19 cellular contexts compared by ENCODE assay signal in genomic region chr17:29041091-29041490, GRCh38. TPM values are rescaled to one million over a fixed set of nuclear protein-coding genes. Genes with fewer than 3 reads are reported as not detected.
A peak's percentile ranks its signal among the peaks of the same experiment; 100 is the strongest.
DNase-seq lines count a peak whose midpoint lies in the region; ATAC-seq and TF ChIP-seq lines count a peak whose summit lies in the region.
"Had no signal": no experiment of that assay in that cellular context is flagged by ENCODE, and none has a peak within 500 bp of the region (broad histone marks: within the 10 kb centered on the region; RNA-seq: fewer than 3 reads in every experiment).

No MANE protein-coding gene starts in this region.

- peaks cover 57% of the 10 kb centered on the region for H3K4me1 Mint-ChIP-seq in WTC11
- peaks cover 12% of the 10 kb centered on the region for H3K4me1 Mint-ChIP-seq in activated CD8-positive, alpha-beta T cell treated with anti-CD3 and anti-CD28 coated beads, Interleukin-2, amount 10 ng/mL, durations not matched to agents 7 days and 5 days (ENCODE audit: low read depth)
- H3K4me1 Mint-ChIP-seq: CD4-positive, alpha-beta memory T cell had no signal

- H3K4ac ChIP-seq in mesendoderm (ENCODE audit: low read depth, low read length): peak overlapping the region; percentile 85
- no peak overlapping the region for H3K4ac ChIP-seq in trophoblast cell (ENCODE audit: low read depth, low read length)

- H4K8ac ChIP-seq in mesendoderm (ENCODE audit: low read depth, low read length) (no peak overlapping the region), trophoblast cell (ENCODE audit: low read depth, low read length) (no peak overlapping the region)

- no peak overlapping the region for H2AFZ ChIP-seq in trophoblast cell (ENCODE audit: insufficient read depth, low read length, poor library complexity)

- H4K12ac ChIP-seq in trophoblast cell (ENCODE audit: low read depth, low read length): no peak overlapping the region

- H3K36me3 ChIP-seq in A673 (ENCODE audit: insufficient read depth, low read length, poor library complexity, severe bottlenecking): no peaks in the 10 kb centered on the region
- no peaks in the 10 kb centered on the region for H3K36me3 ChIP-seq in mesendoderm (ENCODE audit: control insufficient read depth, insufficient read depth, low read length)
- no peaks in the 10 kb centered on the region for H3K36me3 ChIP-seq in trophoblast cell (ENCODE audit: control insufficient read depth in 1 of 2, insufficient read depth in 2 of 2, low read length in 2 of 2)
- H3K36me3 ChIP-seq: BLaER1 had no signal

- H3K9me3 ChIP-seq in A673 (ENCODE audit: low read depth, low read length, poor library complexity, severe bottlenecking): no peaks in the 10 kb centered on the region
- H3K9me3 ChIP-seq in trophoblast cell (ENCODE audit: insufficient read depth, low read depth, low read length): no peaks in the 10 kb centered on the region
- H3K9me3 ChIP-seq: BLaER1 had no signal

- H3K27ac ChIP-seq in A673 (ENCODE audit: low read depth, low read length, poor library complexity, severe bottlenecking) (peak overlapping the region; percentile 52), mesendoderm (ENCODE audit: low read depth, low read length) (peak overlapping the region; percentile 75), trophoblast cell (ENCODE audit: low read depth, low read length) (no peak overlapping the region)
- H3K27ac ChIP-seq: 22Rv1, A549, BLaER1 had no signal

- peaks cover 66% of the 10 kb centered on the region for H3K4me1 ChIP-seq in A673 (ENCODE audit: insufficient read depth, low read length, poor library complexity, severe bottlenecking)
- peaks cover 30% of the 10 kb centered on the region for H3K4me1 ChIP-seq in mesendoderm (ENCODE audit: control insufficient read depth, low read depth, low read length)
- H3K4me1 ChIP-seq in trophoblast cell (ENCODE audit: control insufficient read depth in 1 of 2, insufficient read depth in 2 of 2, low read length in 2 of 2): peaks cover 2 to 7% of the 10 kb centered on the region in 2 experiments
- H3K4me1 ChIP-seq: A549 had no signal

- POLR2A ChIA-PET in A673 (lab: Charles Lee; ENCODE audit: low non-redundant PET) (no interaction called here), WTC11 (lab: Charles Lee) (interaction anchor here (0.8 kb wide), 1 partner anchor 87 kb away, joined by 4 read pairs; no protein-coding TSS in a partner anchor)
- POLR2A ChIA-PET in activated CD8-positive, alpha-beta T cell treated with anti-CD3 and anti-CD28 coated beads, Interleukin-2, amount 10 ng/mL, durations not matched to agents 7 days and 5 days (lab: Charles Lee): no interaction called here

- H3K36me3 Mint-ChIP-seq in WTC11: peaks cover 13% of the 10 kb centered on the region
- no peaks in the 10 kb centered on the region for H3K36me3 Mint-ChIP-seq in activated CD8-positive, alpha-beta T cell treated with anti-CD3 and anti-CD28 coated beads, Interleukin-2, amount 10 ng/mL, durations not matched to agents 7 days and 5 days (ENCODE audit: low read depth)
- H3K36me3 Mint-ChIP-seq: CD4-positive, alpha-beta memory T cell had no signal

- intact Hi-C loops in A673 (cut with micrococcal nuclease; ENCODE audit: unreplicated experiment): loop anchor here (5.0 kb wide), 2 partner anchors 59 to 71 kb away; no protein-coding TSS in a partner anchor

- no peaks in the 10 kb centered on the region for H3K9me3 Mint-ChIP-seq in WTC11
- no peaks in the 10 kb centered on the region for H3K9me3 Mint-ChIP-seq in activated CD8-positive, alpha-beta T cell treated with anti-CD3 and anti-CD28 coated beads, Interleukin-2, amount 10 ng/mL, durations not matched to agents 7 days and 5 days (ENCODE audit: insufficient read depth)
- H3K9me3 Mint-ChIP-seq: IgD-negative memory B cell had no signal

- H2BK12ac ChIP-seq in trophoblast cell (ENCODE audit: low read length): no peak overlapping the region

- DNase-seq in A673 (ENCODE audit: low spot score) (no peak), WTC11 (ENCODE audit: low spot score) (no peak), mesendoderm (no peak), trophoblast cell (peak; percentile 95 to 96), dermis blood vessel endothelial cell (no peak)
- no peak for DNase-seq in stimulated activated CD8-positive, alpha-beta memory T cell treated with anti-CD3 and anti-CD28 coated beads, Interleukin-4, amount 100 ng/mL, for 48 hours
- no peak for DNase-seq in activated CD8-positive, alpha-beta T cell treated with anti-CD3 and anti-CD28 coated beads, Interleukin-2, amount 10 ng/mL, durations not matched to agents 7 days and 5 days
- DNase-seq: CD4-positive, alpha-beta memory T cell; DMS79 treated with DMSO at 0.1 percent for 48 hours; GF-D8 had no signal

- no peak overlapping the region for H3K4me2 ChIP-seq in mesendoderm (ENCODE audit: low read length)
- H3K4me2 ChIP-seq in trophoblast cell (ENCODE audit: low read length): no peak overlapping the region
- H3K4me2 ChIP-seq: A549, BLaER1 had no signal

- H4K91ac ChIP-seq in trophoblast cell (ENCODE audit: low read depth, low read length): no peak overlapping the region

- no peak overlapping the region for H2BK15ac ChIP-seq in mesendoderm (replicated peaks; ENCODE audit: low read depth)

- H3K27me3 ChIP-seq in A673 (replicated peaks; ENCODE audit: insufficient read depth, low read depth, low read length, poor library complexity) (no peaks in the 10 kb centered on the region), mesendoderm (ENCODE audit: insufficient read depth, low read length, poor library complexity) (no peaks in the 10 kb centered on the region), trophoblast cell (ENCODE audit: insufficient read depth, low read length) (no peaks in the 10 kb centered on the region)
- H3K27me3 ChIP-seq: BLaER1 had no signal

- H3K9ac ChIP-seq in mesendoderm (ENCODE audit: low read length): peak overlapping the region; percentile 32
- H3K9ac ChIP-seq in trophoblast cell (ENCODE audit: low read length): no peak overlapping the region
- H3K9ac ChIP-seq: BLaER1 had no signal

- H2AK5ac ChIP-seq in mesendoderm (ENCODE audit: low read length): peak overlapping the region; percentile 99
- H2AK5ac ChIP-seq in trophoblast cell (ENCODE audit: low read length): no peak overlapping the region

- CTCF ChIA-PET in A673 (lab: Charles Lee) (interaction anchor here (0.6 kb wide), 1 partner anchor 9 kb away, joined by 3 read pairs; no protein-coding TSS in a partner anchor), WTC11 (lab: Charles Lee) (interaction anchor here (1.2 to 2.7 kb wide), 3 partner anchors 9 to 76 kb away, joined by 5 to 13 read pairs (median 6); no protein-coding TSS in a partner anchor)
- CTCF ChIA-PET in activated CD8-positive, alpha-beta T cell treated with anti-CD3 and anti-CD28 coated beads, Interleukin-2, amount 10 ng/mL, durations not matched to agents 7 days and 5 days (lab: Charles Lee): no interaction called here

- no peak for TF ChIP-seq CTCF in A673 (conservative IDR thresholded peaks at IDR 0.05; ENCODE audit: low read depth, low read length)
- TF ChIP-seq CTCF in WTC11 (IDR thresholded peaks at IDR 0.05): no peak

- WGBS in mesendoderm (ENCODE audit: extremely low coverage, insufficient coverage, low lambda C conversion rate): no CpG with 5 or more reads among the region's 2 CpGs
- no CpG with 5 or more reads among the region's 2 CpGs for WGBS in trophoblast cell (ENCODE audit: extremely low coverage, insufficient coverage, insufficient read length)

- H2BK5ac ChIP-seq in mesendoderm (ENCODE audit: low read length): peak overlapping the region; percentile 89
- H2BK5ac ChIP-seq in trophoblast cell (ENCODE audit: low read depth, low read length, poor library complexity): no peak overlapping the region

- ATAC-seq in WTC11 (no peak), HG03457 (IDR thresholded peaks at IDR 0.05; ENCODE audit: unreplicated experiment) (no peak)
- ATAC-seq in activated CD8-positive, alpha-beta T cell treated with anti-CD3 and anti-CD28 coated beads, Interleukin-2, amount 10 ng/mL, durations not matched to agents 7 days and 5 days: no peak
- ATAC-seq: A549, HepG2 had no signal

- no peak overlapping the region for H3K4me3 Mint-ChIP-seq in WTC11
- no peak overlapping the region for H3K4me3 Mint-ChIP-seq in activated CD8-positive, alpha-beta T cell treated with anti-CD3 and anti-CD28 coated beads, Interleukin-2, amount 10 ng/mL, durations not matched to agents 7 days and 5 days
- H3K4me3 Mint-ChIP-seq: CD14-positive monocyte; CD4-positive, alpha-beta memory T cell; IgD-negative memory B cell had no signal

- peak overlapping the region; percentile 42 for H3K27ac Mint-ChIP-seq in WTC11
- no peak overlapping the region for H3K27ac Mint-ChIP-seq in activated CD8-positive, alpha-beta T cell treated with anti-CD3 and anti-CD28 coated beads, Interleukin-2, amount 10 ng/mL, durations not matched to agents 7 days and 5 days
- H3K27ac Mint-ChIP-seq: CD4-positive, alpha-beta memory T cell had no signal

- H3K79me1 ChIP-seq in mesendoderm (ENCODE audit: low read length): no peaks in the 10 kb centered on the region
- no peaks in the 10 kb centered on the region for H3K79me1 ChIP-seq in trophoblast cell (ENCODE audit: low read length)

- H3K4me3 ChIP-seq in A673 (ENCODE audit: low read depth, low read length, poor library complexity, severe bottlenecking) (no peak overlapping the region), mesendoderm (ENCODE audit: low read length) (no peak overlapping the region), trophoblast cell (ENCODE audit: low read depth, low read length) (no peak overlapping the region)
- H3K4me3 ChIP-seq: A549, BLaER1 had no signal

- H3K56ac ChIP-seq in mesendoderm (ENCODE audit: low read length): peak overlapping the region; percentile 81

- no peak overlapping the region for H3K23ac ChIP-seq in mesendoderm (ENCODE audit: low read length)
- H3K23ac ChIP-seq in trophoblast cell (ENCODE audit: low read length): no peak overlapping the region

- H3K79me2 ChIP-seq in mesendoderm (ENCODE audit: control insufficient read depth, insufficient read depth, low read length) (no peaks in the 10 kb centered on the region), trophoblast cell (ENCODE audit: control insufficient read depth, insufficient read depth, low read length, poor library complexity) (no peaks in the 10 kb centered on the region)

- no peak overlapping the region for H4K5ac ChIP-seq in mesendoderm (ENCODE audit: low read length)

- no peak overlapping the region for H3K14ac ChIP-seq in trophoblast cell (ENCODE audit: low read length)

- H3K18ac ChIP-seq in mesendoderm (ENCODE audit: low read length): peak overlapping the region; percentile 35
- no peak overlapping the region for H3K18ac ChIP-seq in trophoblast cell (ENCODE audit: low read length)

- H2BK120ac ChIP-seq in mesendoderm (ENCODE audit: low read depth, low read length): no peak overlapping the region
- no peak overlapping the region for H2BK120ac ChIP-seq in trophoblast cell (ENCODE audit: insufficient read depth, low read length, poor library complexity)

- H3K27me3 Mint-ChIP-seq in WTC11 (ENCODE audit: low read depth): no peaks in the 10 kb centered on the region
- peaks cover 3% of the 10 kb centered on the region for H3K27me3 Mint-ChIP-seq in activated CD8-positive, alpha-beta T cell treated with anti-CD3 and anti-CD28 coated beads, Interleukin-2, amount 10 ng/mL, durations not matched to agents 7 days and 5 days (ENCODE audit: low read depth)

- BruUV-seq in A673 (replicated peaks; lab: Mats Ljungman, UMichigan): no TSS peak

RNA-seq across cellular contexts. Expression of gene PIPOX, which starts 1.9 kb away (rescaled TPM):
- 7.8 and 8.8 TPM in 2 replicates for total RNA-seq in A673 (2021)
- total RNA-seq in WTC11 (2021): 32.4 to 34.2 TPM (median 34.1 TPM) in 3 replicates
- polyA plus RNA-seq in mesendoderm (2013, experiment 1 of 2): 10.3 TPM
- polyA plus RNA-seq in mesendoderm (2013, experiment 2 of 2): 10.9 TPM
- 0.37 and 0.40 TPM in 2 replicates for polyA plus RNA-seq in trophoblast cell (2013)
- 1 to 10 TPM in 1 of 2 experiments, under 1 TPM in 1; 0.53 to 1.5 TPM for total RNA-seq in activated CD8-positive, alpha-beta T cell treated with anti-CD3 and anti-CD28 coated beads, Interleukin-2, amount 10 ng/mL, durations not matched to agents 7 days and 5 days
- total RNA-seq in dermis blood vessel endothelial cell: 0.93 and 3.1 TPM in 2 replicates

RNA-seq across cellular contexts. Expression of gene SEZ6, which starts 35.3 kb away (rescaled TPM):
- 1.5 and 2.6 TPM in 2 replicates for total RNA-seq in A673 (2021)
- 1.4 to 3.0 TPM (median 1.6 TPM) in 3 replicates for total RNA-seq in WTC11 (2021)
- polyA plus RNA-seq in mesendoderm (2013, experiment 1 of 2): 0.31 TPM
- 0.36 TPM for polyA plus RNA-seq in mesendoderm (2013, experiment 2 of 2)
- 0.11 and 0.18 TPM in 2 replicates for polyA plus RNA-seq in trophoblast cell (2013)
- total RNA-seq in activated CD8-positive, alpha-beta T cell treated with anti-CD3 and anti-CD28 coated beads, Interleukin-2, amount 10 ng/mL, durations not matched to agents 7 days and 5 days: not detected
- not detected in 2 replicates for total RNA-seq in dermis blood vessel endothelial cell
- total RNA-seq: CD4-positive, alpha-beta memory T cell; H4; HepG2 had no signal
- polyA plus RNA-seq: A549, AG04450, HepG2 had no signal

Comparison
In these comparisons a context has a peak if more than half of its experiments do, and no peak if none do; other contexts are left out.
1. DNase-seq: peak in trophoblast cell (2 of 2); none in A673 (single experiment), WTC11 (single experiment), mesendoderm (single experiment), stimulated activated CD8-positive, alpha-beta memory T cell treated with anti-CD3 and anti-CD28 coated beads, Interleukin-4, amount 100 ng/mL, for 48 hours (single experiment), activated CD8-positive, alpha-beta T cell treated with anti-CD3 and anti-CD28 coated beads, Interleukin-2, amount 10 ng/mL, durations not matched to agents 7 days and 5 days (single experiment) and dermis blood vessel endothelial cell (single experiment).